In genomic region chr17:78974635-78975591, GRCh38 we compare ENCODE assay signal across 8 cellular contexts. TPM values are rescaled to one million over a fixed set of nuclear protein-coding genes. Genes with fewer than 3 reads are reported as not detected.
DNase-seq lines count a peak whose midpoint lies in the region; ATAC-seq and TF ChIP-seq lines count a peak whose summit lies in the region.

No MANE protein-coding gene starts in this region.

- H3K27ac ChIP-seq in body of pancreas = peak overlapping the region; percentile 33 to 77 (median 60)
- peak overlapping the region; percentile 40 for H3K27ac ChIP-seq in thymus (ENCODE audit: low read depth)

- TF ChIP-seq POLR2A in body of pancreas (IDR thresholded peaks at IDR 0.05) = peak in 2 of 3 donors; percentile 48 to 52

- H3K36me3 ChIP-seq in body of pancreas (replicated peaks in 1 of 2; ENCODE audit: insufficient read depth in 1 of 2, low read depth in 2 of 2) (no peaks in the 10 kb centered on the region), thymus (ENCODE audit: control insufficient read depth, insufficient read depth) (peaks cover 28% of the 10 kb centered on the region)

- H3K9me3 ChIP-seq in body of pancreas (no peaks in the 10 kb centered on the region), thymus (ENCODE audit: control insufficient read depth) (no peaks in the 10 kb centered on the region)

- no peaks in the 10 kb centered on the region for H3K27me3 ChIP-seq in body of pancreas
- no peaks in the 10 kb centered on the region for H3K27me3 ChIP-seq in thymus (ENCODE audit: control insufficient read depth, insufficient read depth)

- peak; percentile 72 for ATAC-seq in body of pancreas
- no peak for ATAC-seq in GM18502 (IDR thresholded peaks at IDR 0.05; ENCODE audit: poor library complexity, unreplicated experiment)
- no peak for ATAC-seq in GM21447 (IDR thresholded peaks at IDR 0.05; ENCODE audit: unreplicated experiment)

- 32 to 51% methylated on average over 4 to 30 of the region's 30 CpGs for WGBS in body of pancreas, 2 donors
- 91% methylated on average over 30 of the region's 30 CpGs for WGBS in thymus

- TF ChIP-seq CTCF in AG10803 (conservative IDR thresholded peaks at IDR 0.05; ENCODE audit: low read length) (no peak), body of pancreas (IDR thresholded peaks at IDR 0.05) (no peak)

- DNase-seq in AG10803 (ENCODE audit: low read depth) (peak; percentile 88), Kasumi-1 (lab: John Stamatoyannopoulos, UW) (peak; percentile 84 to 85), body of pancreas (peak; percentile 67 to 86 (median 80)), kidney tubule cell (ENCODE audit: low spot score) (peak; percentile 22), GOT3 (lab: John Stamatoyannopoulos, UW) (no peak)

- intact Hi-C loops in body of pancreas (cut with DNase I) = no loop called here

- H3K4me1 ChIP-seq in body of pancreas (peaks cover 55% of the 10 kb centered on the region), thymus (ENCODE audit: control insufficient read depth, insufficient read depth, low read length) (peaks cover 11% of the 10 kb centered on the region)

- H3K4me3 ChIP-seq in AG10803 (ENCODE audit: low read length) (peak overlapping the region; percentile 27), body of pancreas (no peak overlapping the region), thymus (ENCODE audit: low read length) (no peak overlapping the region)

RNA-seq across cellular contexts. Expression of gene LGALS3BP, which starts 4.8 kb away (rescaled TPM):
- 100 to 1,000 TPM; 123 to 213 TPM for total RNA-seq in body of pancreas
- polyA plus RNA-seq in thymus = 81.3 TPM

RNA-seq across cellular contexts. Expression of gene CANT1, which starts 34.7 kb away (rescaled TPM):
- total RNA-seq in body of pancreas = 10 to 100 TPM; 12.5 to 17.5 TPM
- 18.5 TPM for polyA plus RNA-seq in thymus

RNA-seq across cellular contexts. Expression of gene C1QTNF1, which starts 49.1 kb away (rescaled TPM):
- 10 to 100 TPM in 1 of 2 donors, 1 to 10 TPM in 1; 8.3 to 50.1 TPM for total RNA-seq in body of pancreas
- 34.9 TPM for polyA plus RNA-seq in thymus

RNA-seq across cellular contexts. Expression of gene TIMP2, which starts 49.7 kb away (rescaled TPM):
- total RNA-seq in body of pancreas = 10 to 100 TPM; 50.1 to 53.7 TPM
- polyA plus RNA-seq in thymus = 27.5 TPM
